Comparison of ENCODE assay signal across 9 cellular contexts in genomic region chr11:15800121-15800800, GRCh38.
DNase-seq lines count a peak whose midpoint lies in the region; ATAC-seq, FAIRE-seq and TF ChIP-seq lines count a peak whose summit lies in the region.
"Had no signal": no experiment of that assay in that cellular context is flagged by ENCODE, and none has a peak within 500 bp of the region (broad histone marks: within the 10 kb centered on the region; RNA-seq: fewer than 3 reads in every experiment).

No MANE protein-coding gene starts in this region.

- no peak overlapping the region for H3K4me2 ChIP-seq in HepG2 (ENCODE audit: low read depth, low read length)

- intact Hi-C loops in HepG2 (cut with micrococcal nuclease; ENCODE audit: unreplicated experiment) = no loop called here
- intact Hi-C loops in left lung (cut with DNase I) = no loop called here

- in situ Hi-C loops in HepG2 (cut with HindIII; ENCODE audit: extremely low pct_ligation_motif_present, low pct_unique_long_range_greater_than_20kb) = no loop called here

- H3K36me3 ChIP-seq in liver (ENCODE audit: control insufficient read depth in 4 of 4, insufficient read depth in 3 of 4, low read depth in 1 of 4, low read length in 3 of 4) = no peaks in the 10 kb centered on the region
- no peaks in the 10 kb centered on the region for H3K36me3 ChIP-seq in HepG2 (replicated peaks in 1 of 2; ENCODE audit: control insufficient read depth in 1 of 2, insufficient read depth in 2 of 2, low read length in 2 of 2)
- H3K36me3 ChIP-seq in left lung = no peaks in the 10 kb centered on the region

- H2AFZ ChIP-seq in HepG2 (ENCODE audit: low read length) = no peak overlapping the region

- ATAC-seq in HepG2 (no peak), left lung (peak; percentile 86), GM18502 (IDR thresholded peaks at IDR 0.05; ENCODE audit: poor library complexity, unreplicated experiment) (no peak)

- FAIRE-seq in HepG2 (lab: Jason Lieb, UNC) (no peak), urothelium cell line (lab: Jason Lieb, UNC) (peak; percentile 42)

- CTCF ChIA-PET in HepG2 (lab: Yijun Ruan, JAX; ENCODE audit: low intra/inter-chr PET ratio, low total read pairs) = no interaction called here

- H3K9ac ChIP-seq in liver (ENCODE audit: low read depth in 1 of 2, low read length in 2 of 2) = no peak overlapping the region
- no peak overlapping the region for H3K9ac ChIP-seq in HepG2 (ENCODE audit: insufficient read depth, low read depth, low read length)

- H3K4me1 ChIP-seq in liver (ENCODE audit: control insufficient read depth in 4 of 4, insufficient read depth in 4 of 4, low read length in 3 of 4) (no peaks in the 10 kb centered on the region), HepG2 (ENCODE audit: insufficient read depth, low read length) (no peaks in the 10 kb centered on the region), left lung (peaks cover 0 to 10% of the 10 kb centered on the region in 2 donors)

- H3K9me3 ChIP-seq in liver (ENCODE audit: control insufficient read depth in 4 of 4, low read length in 3 of 4) (no peaks in the 10 kb centered on the region), HepG2 (ENCODE audit: low read length) (no peaks in the 10 kb centered on the region), left lung (no peaks in the 10 kb centered on the region)

- POLR2A ChIA-PET in HepG2 (lab: Yijun Ruan, JAX) = no interaction called here

- TF ChIP-seq POLR2A in HepG2 (IDR thresholded peaks at IDR 0.05; ENCODE audit: insufficient read depth in 1 of 2, low read depth in 2 of 2, low read length in 2 of 2) = no peak

- WGBS in liver = 77% methylated on average over 4 of the region's 4 CpGs
- 42% methylated on average over 4 of the region's 4 CpGs for whole genome bisulfite sequencing in HepG2 (ENCODE audit: low lambda C conversion rate)

- H3K4me3 ChIP-seq in liver (ENCODE audit: low read depth in 1 of 3, low read length in 3 of 3) (no peak overlapping the region), HepG2 (replicated peaks in 1 of 3; ENCODE audit: insufficient read depth in 1 of 3, low read depth in 2 of 3, low read length in 3 of 3) (no peak overlapping the region), left lung (no peak overlapping the region)
- H3K4me3 ChIP-seq: SK-N-MC had no signal

- no peaks in the 10 kb centered on the region for H3K27me3 ChIP-seq in liver (ENCODE audit: control insufficient read depth in 4 of 4, insufficient read depth in 4 of 4, low read length in 3 of 4)
- H3K27me3 ChIP-seq in HepG2 (ENCODE audit: control insufficient read depth in 1 of 2, insufficient read depth in 2 of 2, low read length in 2 of 2) = no peaks in the 10 kb centered on the region
- H3K27me3 ChIP-seq in left lung = no peaks in the 10 kb centered on the region

- TF ChIP-seq EP300 in HepG2 (IDR thresholded peaks at IDR 0.05; ENCODE audit: low read depth in 2 of 2, low read length in 2 of 2) = no peak
- TF ChIP-seq EP300 in HepG2 (CRISPR knock-in tag; IDR thresholded peaks at IDR 0.05; ENCODE audit: borderline replicate concordance) = no peak

- TF ChIP-seq CTCF in liver (IDR thresholded peaks at IDR 0.05; ENCODE audit: low read depth, low read length, missing input control) = no peak
- TF ChIP-seq CTCF in HepG2 (CRISPR knock-in tag; IDR thresholded peaks at IDR 0.05) = no peak
- TF ChIP-seq CTCF in left lung (IDR thresholded peaks at IDR 0.05) = no peak

- H4K20me1 ChIP-seq in HepG2 (ENCODE audit: insufficient read depth, low read length) = no peaks in the 10 kb centered on the region

- no peaks in the 10 kb centered on the region for H3K79me2 ChIP-seq in HepG2 (ENCODE audit: insufficient read depth, low read length)

- DNase-seq in HepG2 (ENCODE audit: low spot score) = no peak
- DNase-seq in astrocyte of the hippocampus (ENCODE audit: low read depth, low spot score) = peak; percentile 96
- peak; percentile 49 to 77 for DNase-seq in left lung
- peak; percentile 78 for DNase-seq in urothelium cell line (ENCODE audit: low spot score)
- DNase-seq in foreskin melanocyte = no peak
- DNase-seq in DMS53 treated with DMSO at 0.1 percent for 48 hours (lab: John Stamatoyannopoulos, UW; ENCODE audit: unreplicated experiment) = no peak

- no peak for TF ChIP-seq RAD21 in liver (IDR thresholded peaks at IDR 0.05)
- no peak for TF ChIP-seq RAD21 in HepG2 (CRISPR knock-in tag; IDR thresholded peaks at IDR 0.05)

- no TSS peak for BruUV-seq in HepG2 (replicated peaks; lab: Mats Ljungman, UMichigan)

- H3K27ac ChIP-seq in liver (ENCODE audit: low read depth in 1 of 2, low read length in 2 of 2) (peak overlapping the region in 1 of 2 donors; percentile 20), HepG2 (ENCODE audit: extremely low read length, insufficient read depth, low read length) (no peak overlapping the region), left lung (peak overlapping the region; percentile 71 to 88)
- H3K27ac ChIP-seq: SK-N-MC had no signal

TF ChIP-seq in liver, 16 proteins besides CTCF, POLR2A, EP300 and RAD21:
- TF ChIP-seq FOXA2 (IDR thresholded peaks at IDR 0.05) = no peak
- TF ChIP-seq YY1 (IDR thresholded peaks at IDR 0.05) = peak; percentile 22

TF ChIP-seq in HepG2, 621 proteins besides CTCF, POLR2A, EP300 and RAD21 (continues in another document):
- TF ChIP-seq ARID5B (CRISPR knock-in tag; IDR thresholded peaks at IDR 0.05) (no peak), ZNF567 (CRISPR knock-in tag; IDR thresholded peaks at IDR 0.05; ENCODE audit: borderline replicate concordance) (no peak), ZFYVE20 (CRISPR knock-in tag; IDR thresholded peaks at IDR 0.05; ENCODE audit: borderline replicate concordance, low read depth) (no peak), RARA (CRISPR knock-in tag; IDR thresholded peaks at IDR 0.05) (no peak), ZNF24 (IDR thresholded peaks at IDR 0.05) (no peak), FOSL2 (CRISPR knock-in tag; IDR thresholded peaks at IDR 0.05) (no peak), ZBTB7B (CRISPR knock-in tag; IDR thresholded peaks at IDR 0.05) (no peak), HDAC2 (CRISPR knock-in tag; IDR thresholded peaks at IDR 0.05) (no peak), TOPORS (CRISPR knock-in tag; IDR thresholded peaks at IDR 0.05) (no peak), IKZF4 (CRISPR knock-in tag; IDR thresholded peaks at IDR 0.05; ENCODE audit: borderline replicate concordance, low read depth, not compliant biosample characterization) (no peak), ZZZ3 (CRISPR knock-in tag; IDR thresholded peaks at IDR 0.05; ENCODE audit: borderline replicate concordance) (no peak), CEBPG (CRISPR knock-in tag; IDR thresholded peaks at IDR 0.05) (no peak), ELF4 (CRISPR knock-in tag; IDR thresholded peaks at IDR 0.05; ENCODE audit: borderline replicate concordance) (no peak), KDM5B (CRISPR knock-in tag; IDR thresholded peaks at IDR 0.05; ENCODE audit: borderline replicate concordance) (no peak)
- TF ChIP-seq, protein P1, sequence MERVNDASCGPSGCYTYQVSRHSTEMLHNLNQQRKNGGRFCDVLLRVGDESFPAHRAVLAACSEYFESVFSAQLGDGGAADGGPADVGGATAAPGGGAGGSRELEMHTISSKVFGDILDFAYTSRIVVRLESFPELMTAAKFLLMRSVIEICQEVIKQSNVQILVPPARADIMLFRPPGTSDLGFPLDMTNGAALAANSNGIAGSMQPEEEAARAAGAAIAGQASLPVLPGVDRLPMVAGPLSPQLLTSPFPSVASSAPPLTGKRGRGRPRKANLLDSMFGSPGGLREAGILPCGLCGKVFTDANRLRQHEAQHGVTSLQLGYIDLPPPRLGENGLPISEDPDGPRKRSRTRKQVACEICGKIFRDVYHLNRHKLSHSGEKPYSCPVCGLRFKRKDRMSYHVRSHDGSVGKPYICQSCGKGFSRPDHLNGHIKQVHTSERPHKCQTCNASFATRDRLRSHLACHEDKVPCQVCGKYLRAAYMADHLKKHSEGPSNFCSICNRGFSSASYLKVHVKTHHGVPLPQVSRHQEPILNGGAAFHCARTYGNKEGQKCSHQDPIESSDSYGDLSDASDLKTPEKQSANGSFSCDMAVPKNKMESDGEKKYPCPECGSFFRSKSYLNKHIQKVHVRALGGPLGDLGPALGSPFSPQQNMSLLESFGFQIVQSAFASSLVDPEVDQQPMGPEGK (CRISPR knock-in tag; IDR thresholded peaks at IDR 0.05) = no peak
- TF ChIP-seq, protein P2, sequence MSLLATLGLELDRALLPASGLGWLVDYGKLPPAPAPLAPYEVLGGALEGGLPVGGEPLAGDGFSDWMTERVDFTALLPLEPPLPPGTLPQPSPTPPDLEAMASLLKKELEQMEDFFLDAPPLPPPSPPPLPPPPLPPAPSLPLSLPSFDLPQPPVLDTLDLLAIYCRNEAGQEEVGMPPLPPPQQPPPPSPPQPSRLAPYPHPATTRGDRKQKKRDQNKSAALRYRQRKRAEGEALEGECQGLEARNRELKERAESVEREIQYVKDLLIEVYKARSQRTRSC (CRISPR knock-in tag; IDR thresholded peaks at IDR 0.05; ENCODE audit: low read depth) = no peak

Comparison
In these comparisons a context has a peak if more than half of its experiments do, and no peak if none do; other contexts are left out.
1. DNase-seq: peak in astrocyte of the hippocampus (single experiment), left lung (2 of 2) and urothelium cell line (single experiment); none in HepG2 (single experiment), foreskin melanocyte (single experiment) and DMS53 treated with DMSO at 0.1 percent for 48 hours (single experiment).